ENCODE assay signal across 40 cellular contexts in the genomic region with DNA sequence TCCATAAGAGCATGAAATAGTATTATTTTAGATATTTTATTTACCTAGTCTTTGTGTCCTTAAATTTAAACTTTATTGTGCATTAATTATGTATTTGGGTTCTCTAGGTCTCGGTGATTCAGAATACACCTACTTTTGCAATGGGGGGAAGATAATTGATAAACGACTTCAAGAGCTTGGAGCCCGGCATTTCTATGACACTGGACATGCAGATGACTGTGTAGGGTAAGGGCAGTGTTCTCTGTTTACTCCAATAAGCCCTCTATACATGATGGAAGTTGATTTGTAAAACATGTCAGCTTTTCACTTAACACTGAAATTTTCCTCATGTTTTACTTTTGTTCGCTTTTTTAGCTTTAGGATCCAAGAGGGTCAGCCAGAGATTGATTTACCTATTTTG. TPM values are rescaled to one million over a fixed set of nuclear protein-coding genes. Genes with fewer than 3 reads are reported as not detected.
"Had no signal": no experiment of that assay in that cellular context is flagged by ENCODE, and none has a peak within 500 bp of the region (broad histone marks: within the 10 kb centered on the region; RNA-seq: fewer than 3 reads in every experiment).

No MANE protein-coding gene starts in this region.

- H3K27me3 ChIP-seq: ascending aorta, cardiac muscle cell had no signal

- H3K9me3 ChIP-seq: ascending aorta had no signal

- H3K27ac ChIP-seq: ascending aorta, cardiac muscle cell, WERI-Rb-1 had no signal

- H3K4me3 Mint-ChIP-seq: activated CD4-positive, alpha-beta memory T cell treated with anti-CD3 and anti-CD28 coated beads, Interleukin-2, amount 10 ng/mL, durations not matched to agents 7 days and 5 days; activated CD4-positive, alpha-beta T cell treated with anti-CD3 and anti-CD28 coated beads for 36 hours; activated CD4-positive, alpha-beta T cell treated with anti-CD3 and anti-CD28 coated beads, Interleukin-2, amount 10 ng/mL, durations not matched to agents 7 days and 5 days; activated CD8-positive, alpha-beta memory T cell treated with anti-CD3 and anti-CD28 coated beads, Interleukin-2, amount 10 ng/mL, durations not matched to agents 7 days and 5 days; activated CD8-positive, alpha-beta T cell treated with anti-CD3 and anti-CD28 coated beads, Interleukin-2, amount 10 ng/mL, durations not matched to agents 7 days and 5 days; activated naive CD4-positive, alpha-beta T cell treated with anti-CD3 and anti-CD28 coated beads, Interleukin-2, amount 10 ng/mL, durations not matched to agents 7 days and 5 days; activated naive CD4-positive, alpha-beta T cell treated with anti-CD3 and anti-CD28 coated beads, Interleukin-2, amount 50 U/mL, for 24 hours; activated naive CD8-positive, alpha-beta T cell; activated naive CD8-positive, alpha-beta T cell treated with anti-CD3 and anti-CD28 coated beads, Interleukin-2, amount 10 ng/mL, durations not matched to agents 7 days and 5 days; activated naive CD8-positive, alpha-beta T cell treated with anti-CD3 and anti-CD28 coated beads, Interleukin-2, amount 50 U/mL, for 24 hours; activated T-cell treated with anti-CD3 and anti-CD28 coated beads, Interleukin-2, amount 50 U/mL, for 24 hours; brain; central memory CD8-positive, alpha-beta T cell; T-cell; T-helper 2 cell treated with Interferon-gamma antibody and Interleukin-4, amounts not matched to agents 5 μg/mL and 100 μg/mL, for 36 hours; WTC11 had no signal

- H3K4me3 ChIP-seq: ascending aorta, cardiac muscle cell had no signal

- H3K27ac Mint-ChIP-seq: activated CD4-positive, alpha-beta memory T cell treated with anti-CD3 and anti-CD28 coated beads, Interleukin-2, amount 10 ng/mL, durations not matched to agents 7 days and 5 days; activated CD4-positive, alpha-beta T cell treated with anti-CD3 and anti-CD28 coated beads for 36 hours; activated CD4-positive, alpha-beta T cell treated with anti-CD3 and anti-CD28 coated beads, Interleukin-2, amount 10 ng/mL, durations not matched to agents 7 days and 5 days; activated CD8-positive, alpha-beta memory T cell treated with anti-CD3 and anti-CD28 coated beads, Interleukin-2, amount 10 ng/mL, durations not matched to agents 7 days and 5 days; activated CD8-positive, alpha-beta T cell treated with anti-CD3 and anti-CD28 coated beads, Interleukin-2, amount 10 ng/mL, durations not matched to agents 7 days and 5 days; activated naive CD4-positive, alpha-beta T cell treated with anti-CD3 and anti-CD28 coated beads, Interleukin-2, amount 10 ng/mL, durations not matched to agents 7 days and 5 days; activated naive CD4-positive, alpha-beta T cell treated with anti-CD3 and anti-CD28 coated beads, Interleukin-2, amount 50 U/mL, for 24 hours; activated naive CD8-positive, alpha-beta T cell treated with anti-CD3 and anti-CD28 coated beads, Interleukin-2, amount 10 ng/mL, durations not matched to agents 7 days and 5 days; activated naive CD8-positive, alpha-beta T cell treated with anti-CD3 and anti-CD28 coated beads, Interleukin-2, amount 50 U/mL, for 24 hours; activated T-cell treated with anti-CD3 and anti-CD28 coated beads, Interleukin-2, amount 50 U/mL, for 24 hours; activated T-helper 2 cell treated with anti-CD3 and anti-CD28 coated beads, Interferon-gamma antibody, Interleukin-2, Interleukin-4, amounts not matched to agents 10 μg/mL and 5 μg/mL and 100 μg/mL, durations not matched to agents 14 hours and 24 hours and 36 hours; brain; T-helper 2 cell treated with Interferon-gamma antibody and Interleukin-4, amounts not matched to agents 5 μg/mL and 100 μg/mL, for 36 hours; WTC11 had no signal

- ATAC-seq: activated CD4-positive, alpha-beta T cell treated with anti-CD3 and anti-CD28 coated beads for 36 hours; activated CD4-positive, CD25-positive, alpha-beta regulatory T cell treated with anti-CD3 and anti-CD28 coated beads, Interleukin-2, amount 50 U/mL, for 24 hours; activated CD8-positive, alpha-beta memory T cell treated with anti-CD3 and anti-CD28 coated beads, Interleukin-2, amount 10 ng/mL, durations not matched to agents 7 days and 5 days; activated CD8-positive, alpha-beta T cell treated with anti-CD3 and anti-CD28 coated beads, Interleukin-2, amount 10 ng/mL, durations not matched to agents 7 days and 5 days; activated naive CD8-positive, alpha-beta T cell treated with anti-CD3 and anti-CD28 coated beads, Interleukin-2, amount 50 U/mL, for 24 hours; T-cell; WTC11 had no signal

- DNase-seq: activated CD4-positive, alpha-beta memory T cell treated with anti-CD3 and anti-CD28 coated beads, Interleukin-2, amount 10 ng/mL, durations not matched to agents 7 days and 5 days; activated CD4-positive, alpha-beta T cell treated with anti-CD3 and anti-CD28 coated beads for 1 hour; activated CD4-positive, alpha-beta T cell treated with anti-CD3 and anti-CD28 coated beads for 36 hours; activated CD4-positive, alpha-beta T cell treated with anti-CD3 and anti-CD28 coated beads for 48 hours; activated CD4-positive, alpha-beta T cell treated with anti-CD3 and anti-CD28 coated beads, Interleukin-2, amount 10 ng/mL, durations not matched to agents 7 days and 5 days; activated CD4-positive, alpha-beta T cell treated with anti-CD3 and anti-CD28 coated beads, Interleukin-2, amount 50 U/mL, for 48 hours; activated CD4-positive, CD25-positive, alpha-beta regulatory T cell; activated CD8-positive, alpha-beta memory T cell treated with anti-CD3 and anti-CD28 coated beads for 24 hours; activated CD8-positive, alpha-beta memory T cell treated with anti-CD3 and anti-CD28 coated beads, Interleukin-2, amount 10 ng/mL, durations not matched to agents 7 days and 5 days; activated CD8-positive, alpha-beta memory T cell treated with anti-CD3 and anti-CD28 coated beads, Interleukin-2, amount 50 U/mL, for 48 hours; activated CD8-positive, alpha-beta T cell treated with anti-CD3 and anti-CD28 coated beads, Interleukin-2, amount 10 ng/mL, durations not matched to agents 7 days and 5 days; activated effector memory CD4-positive, alpha-beta T cell treated with Interleukin-2 at 50 U/mL for 16 hours; activated gamma-delta T cell; activated naive CD4-positive, alpha-beta T cell treated with anti-CD3 and anti-CD28 coated beads, Interleukin-2, amount 10 ng/mL, durations not matched to agents 7 days and 5 days; activated naive CD4-positive, alpha-beta T cell treated with Interleukin-2 at 50 U/mL for 16 hours; activated naive CD8-positive, alpha-beta T cell treated with anti-CD3 and anti-CD28 coated beads, Interleukin-2, amount 10 ng/mL, durations not matched to agents 7 days and 5 days; activated naive CD8-positive, alpha-beta T cell treated with anti-CD3 and anti-CD28 coated beads, Interleukin-2, amount 50 U/mL, for 24 hours; activated T-cell treated with anti-CD3 and anti-CD28 coated beads, Interleukin-2, amount 50 U/mL, for 24 hours; activated T-cell treated with anti-CD3 and anti-CD28 coated beads, Interleukin-2, amount 50 U/mL, for 48 hours; amygdala; anterior cingulate cortex; caudate nucleus; cerebellar nuclear complex; T-cell; T-helper 2 cell; T-helper 9 cell; WERI-Rb-1 had no signal

- H3K27me3 Mint-ChIP-seq: activated CD4-positive, alpha-beta memory T cell treated with anti-CD3 and anti-CD28 coated beads, Interleukin-2, amount 10 ng/mL, durations not matched to agents 7 days and 5 days; activated CD4-positive, alpha-beta T cell treated with anti-CD3 and anti-CD28 coated beads for 36 hours; activated CD4-positive, alpha-beta T cell treated with anti-CD3 and anti-CD28 coated beads, Interleukin-2, amount 10 ng/mL, durations not matched to agents 7 days and 5 days; activated CD8-positive, alpha-beta memory T cell treated with anti-CD3 and anti-CD28 coated beads, Interleukin-2, amount 10 ng/mL, durations not matched to agents 7 days and 5 days; activated naive CD4-positive, alpha-beta T cell treated with anti-CD3 and anti-CD28 coated beads, Interleukin-2, amount 10 ng/mL, durations not matched to agents 7 days and 5 days; activated naive CD4-positive, alpha-beta T cell treated with anti-CD3 and anti-CD28 coated beads, Interleukin-2, amount 50 U/mL, for 24 hours; activated naive CD8-positive, alpha-beta T cell; activated naive CD8-positive, alpha-beta T cell treated with anti-CD3 and anti-CD28 coated beads, Interleukin-2, amount 10 ng/mL, durations not matched to agents 7 days and 5 days; activated naive CD8-positive, alpha-beta T cell treated with anti-CD3 and anti-CD28 coated beads, Interleukin-2, amount 50 U/mL, for 24 hours; activated T-cell treated with anti-CD3 and anti-CD28 coated beads, Interleukin-2, amount 50 U/mL, for 24 hours; brain; central memory CD8-positive, alpha-beta T cell; T-cell had no signal

- FAIRE-seq: bronchial epithelial cell, TTC549 had no signal

RNA-seq across cellular contexts. Expression of a gene that starts 6.3 kb away (rescaled TPM):
- total RNA-seq: ascending aorta had no signal

RNA-seq across cellular contexts. Expression of a gene that starts 24.2 kb away (rescaled TPM):
- total RNA-seq: activated CD4-positive, alpha-beta memory T cell treated with anti-CD3 and anti-CD28 coated beads, Interleukin-2, amount 10 ng/mL, durations not matched to agents 7 days and 5 days; activated CD4-positive, alpha-beta T cell treated with anti-CD3 and anti-CD28 coated beads for 36 hours; activated CD4-positive, alpha-beta T cell treated with anti-CD3 and anti-CD28 coated beads, Interleukin-2, amount 10 ng/mL, durations not matched to agents 7 days and 5 days; activated CD8-positive, alpha-beta memory T cell treated with anti-CD3 and anti-CD28 coated beads, Interleukin-2, amount 10 ng/mL, durations not matched to agents 7 days and 5 days; activated CD8-positive, alpha-beta T cell treated with anti-CD3 and anti-CD28 coated beads, Interleukin-2, amount 10 ng/mL, durations not matched to agents 7 days and 5 days; activated naive CD8-positive, alpha-beta T cell treated with anti-CD3 and anti-CD28 coated beads, Interleukin-2, amount 10 ng/mL, durations not matched to agents 7 days and 5 days; activated T-helper 2 cell treated with anti-CD3 and anti-CD28 coated beads, Interferon-gamma antibody, Interleukin-2, Interleukin-4, amounts not matched to agents 10 μg/mL and 5 μg/mL and 100 μg/mL, durations not matched to agents 14 hours and 24 hours and 36 hours; ascending aorta; bronchial epithelial cell; cardiac muscle cell; T-cell; T-helper 1 cell treated with Interleukin-12 subunit alpha and Interleukin-12 subunit beta and Interleukin-4 antibody, amounts not matched to agents 30 ng/mL and 1 ng/mL, for 36 hours had no signal
